ENCODE assay signal across 1 cellular context in the genomic region with DNA sequence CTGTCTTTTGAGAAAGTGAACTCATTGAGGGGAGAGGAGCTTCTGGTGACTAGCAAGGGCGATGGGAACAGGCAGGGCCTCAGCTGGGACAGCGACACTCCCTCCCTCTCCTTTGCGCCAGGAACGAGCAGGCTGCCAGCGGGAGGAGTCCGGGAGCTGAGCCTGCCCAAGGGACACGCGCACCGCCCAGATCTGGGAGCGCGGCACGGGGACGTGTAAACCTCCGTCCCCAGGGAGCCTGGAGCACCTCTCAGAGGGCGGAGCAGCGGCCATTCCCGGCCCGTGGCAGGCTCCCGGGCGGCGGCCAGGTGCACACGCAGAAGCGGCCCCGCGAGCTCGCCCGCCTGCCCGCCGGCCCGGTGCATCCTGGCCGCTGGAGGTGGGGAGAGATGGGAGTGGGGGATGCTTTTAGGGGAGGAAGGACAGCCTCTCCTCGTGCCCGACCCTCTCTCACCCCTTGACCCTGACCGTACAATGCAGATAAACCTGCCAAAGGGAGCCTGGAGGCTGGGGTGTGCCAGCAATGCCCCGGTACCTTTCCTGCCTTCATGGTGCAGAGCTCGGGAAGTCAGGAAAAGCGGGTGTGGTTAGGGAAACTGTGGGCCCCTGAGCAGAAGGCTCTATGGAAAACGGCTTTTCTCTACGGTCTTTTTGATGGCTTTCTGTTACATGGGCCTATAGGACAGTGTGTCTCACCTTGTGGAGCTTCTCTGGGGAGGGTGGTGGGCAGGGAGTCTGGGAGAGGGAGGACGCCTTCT.
A peak's percentile ranks its signal among the peaks of the same experiment; 100 is the strongest.
TF ChIP-seq lines count a peak whose summit lies in the region.

No MANE protein-coding gene starts in this region.

TF ChIP-seq in HEK293, 187 proteins besides CTCF, POLR2A, EP300 and RAD21 (continued from another document and continues in another):
- TF ChIP-seq ZNF311 (tag by site-specific recombination; IDR thresholded peaks at IDR 0.05; ENCODE audit: borderline replicate concordance) (no peak), YY2 (tag by site-specific recombination; IDR thresholded peaks at IDR 0.05) (no peak), ZNF473 (tag by site-specific recombination; IDR thresholded peaks at IDR 0.05) (no peak), ZNF335 (tag by site-specific recombination; conservative IDR thresholded peaks at IDR 0.05) (peak; percentile 37; the same call in 1 of the 2 replicates), ZNF561 (tag by site-specific recombination; IDR thresholded peaks at IDR 0.05; ENCODE audit: borderline replicate concordance) (peak; percentile 24; the same call in 1 of the 2 replicates), ZNF747 (tag by site-specific recombination; IDR thresholded peaks at IDR 0.05) (no peak), ZNF654 (tag by site-specific recombination; IDR thresholded peaks at IDR 0.05; ENCODE audit: low read depth) (no peak), ZNF239 (tag by site-specific recombination; IDR thresholded peaks at IDR 0.05) (no peak), ZNF664 (tag by site-specific recombination; IDR thresholded peaks at IDR 0.05) (no peak), GLI2 (tag by site-specific recombination; IDR thresholded peaks at IDR 0.05; ENCODE audit: borderline replicate concordance, low read depth) (no peak), TRIM28 (IDR thresholded peaks at IDR 0.05; ENCODE audit: borderline replicate concordance, low read length) (peak; percentile 56; the same call in 1 of the 2 replicates), ZXDB (tag by site-specific recombination; IDR thresholded peaks at IDR 0.05) (no peak), EGR2 (tag by site-specific recombination; IDR thresholded peaks at IDR 0.05; ENCODE audit: low read depth) (no peak), ZNF350 (tag by site-specific recombination; IDR thresholded peaks at IDR 0.05) (no peak), ZNF138 (tag by site-specific recombination; IDR thresholded peaks at IDR 0.05; ENCODE audit: borderline replicate concordance) (no peak), ZNF639 (tag by site-specific recombination; IDR thresholded peaks at IDR 0.05) (no peak), OVOL3 (tag by site-specific recombination; IDR thresholded peaks at IDR 0.05) (no peak), ZNF510 (tag by site-specific recombination; IDR thresholded peaks at IDR 0.05; ENCODE audit: insufficient replicate concordance) (no peak), ZNF501 (tag by site-specific recombination; IDR thresholded peaks at IDR 0.05) (no peak; the same call in 1 of the 2 replicates), ZNF792 (tag by site-specific recombination; IDR thresholded peaks at IDR 0.05) (no peak), ZEB2 (tag by site-specific recombination; IDR thresholded peaks at IDR 0.05) (no peak), ZNF184 (tag by site-specific recombination; IDR thresholded peaks at IDR 0.05) (no peak), HOXC10 (CRISPR knock-in tag; IDR thresholded peaks at IDR 0.05) (no peak), ZNF157 (tag by site-specific recombination; IDR thresholded peaks at IDR 0.05) (no peak), ZNF777 (tag by site-specific recombination; IDR thresholded peaks at IDR 0.05; ENCODE audit: borderline replicate concordance) (no peak), MEIS1 (CRISPR knock-in tag; IDR thresholded peaks at IDR 0.05; ENCODE audit: borderline replicate concordance) (no peak), ZNF223 (tag by site-specific recombination; IDR thresholded peaks at IDR 0.05) (no peak), ZNF658 (tag by site-specific recombination; IDR thresholded peaks at IDR 0.05) (no peak), PRDM6 (tag by site-specific recombination; IDR thresholded peaks at IDR 0.05) (no peak), ZNF24 (tag by site-specific recombination; IDR thresholded peaks at IDR 0.05) (no peak), ZBTB44 (tag by site-specific recombination; IDR thresholded peaks at IDR 0.05) (no peak), ZNF221 (tag by site-specific recombination; IDR thresholded peaks at IDR 0.05; ENCODE audit: borderline replicate concordance) (no peak), ZNF791 (tag by site-specific recombination; IDR thresholded peaks at IDR 0.05) (no peak), ZNF830 (tag by site-specific recombination; IDR thresholded peaks at IDR 0.05; ENCODE audit: low read depth) (no peak), ZNF274 (IDR thresholded peaks at IDR 0.05; ENCODE audit: low read length) (no peak), ZNF274 (tag by site-specific recombination; IDR thresholded peaks at IDR 0.05; ENCODE audit: borderline replicate concordance) (no peak), FEZF1 (tag by site-specific recombination; IDR thresholded peaks at IDR 0.05) (no peak)
- TF ChIP-seq, protein P1, sequence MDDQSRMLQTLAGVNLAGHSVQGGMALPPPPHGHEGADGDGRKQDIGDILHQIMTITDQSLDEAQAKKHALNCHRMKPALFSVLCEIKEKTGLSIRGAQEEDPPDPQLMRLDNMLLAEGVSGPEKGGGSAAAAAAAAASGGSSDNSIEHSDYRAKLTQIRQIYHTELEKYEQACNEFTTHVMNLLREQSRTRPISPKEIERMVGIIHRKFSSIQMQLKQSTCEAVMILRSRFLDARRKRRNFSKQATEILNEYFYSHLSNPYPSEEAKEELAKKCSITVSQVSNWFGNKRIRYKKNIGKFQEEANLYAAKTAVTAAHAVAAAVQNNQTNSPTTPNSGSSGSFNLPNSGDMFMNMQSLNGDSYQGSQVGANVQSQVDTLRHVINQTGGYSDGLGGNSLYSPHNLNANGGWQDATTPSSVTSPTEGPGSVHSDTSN (CRISPR knock-in tag; IDR thresholded peaks at IDR 0.05): no peak
- TF ChIP-seq, protein P2, sequence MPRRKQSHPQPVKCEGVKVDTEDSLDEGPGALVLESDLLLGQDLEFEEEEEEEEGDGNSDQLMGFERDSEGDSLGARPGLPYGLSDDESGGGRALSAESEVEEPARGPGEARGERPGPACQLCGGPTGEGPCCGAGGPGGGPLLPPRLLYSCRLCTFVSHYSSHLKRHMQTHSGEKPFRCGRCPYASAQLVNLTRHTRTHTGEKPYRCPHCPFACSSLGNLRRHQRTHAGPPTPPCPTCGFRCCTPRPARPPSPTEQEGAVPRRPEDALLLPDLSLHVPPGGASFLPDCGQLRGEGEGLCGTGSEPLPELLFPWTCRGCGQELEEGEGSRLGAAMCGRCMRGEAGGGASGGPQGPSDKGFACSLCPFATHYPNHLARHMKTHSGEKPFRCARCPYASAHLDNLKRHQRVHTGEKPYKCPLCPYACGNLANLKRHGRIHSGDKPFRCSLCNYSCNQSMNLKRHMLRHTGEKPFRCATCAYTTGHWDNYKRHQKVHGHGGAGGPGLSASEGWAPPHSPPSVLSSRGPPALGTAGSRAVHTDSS (tag by site-specific recombination; IDR thresholded peaks at IDR 0.05): no peak
- TF ChIP-seq, protein P3, sequence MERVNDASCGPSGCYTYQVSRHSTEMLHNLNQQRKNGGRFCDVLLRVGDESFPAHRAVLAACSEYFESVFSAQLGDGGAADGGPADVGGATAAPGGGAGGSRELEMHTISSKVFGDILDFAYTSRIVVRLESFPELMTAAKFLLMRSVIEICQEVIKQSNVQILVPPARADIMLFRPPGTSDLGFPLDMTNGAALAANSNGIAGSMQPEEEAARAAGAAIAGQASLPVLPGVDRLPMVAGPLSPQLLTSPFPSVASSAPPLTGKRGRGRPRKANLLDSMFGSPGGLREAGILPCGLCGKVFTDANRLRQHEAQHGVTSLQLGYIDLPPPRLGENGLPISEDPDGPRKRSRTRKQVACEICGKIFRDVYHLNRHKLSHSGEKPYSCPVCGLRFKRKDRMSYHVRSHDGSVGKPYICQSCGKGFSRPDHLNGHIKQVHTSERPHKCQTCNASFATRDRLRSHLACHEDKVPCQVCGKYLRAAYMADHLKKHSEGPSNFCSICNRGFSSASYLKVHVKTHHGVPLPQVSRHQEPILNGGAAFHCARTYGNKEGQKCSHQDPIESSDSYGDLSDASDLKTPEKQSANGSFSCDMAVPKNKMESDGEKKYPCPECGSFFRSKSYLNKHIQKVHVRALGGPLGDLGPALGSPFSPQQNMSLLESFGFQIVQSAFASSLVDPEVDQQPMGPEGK (tag by site-specific recombination; IDR thresholded peaks at IDR 0.05): 0 out of 2 replicates have a peak, but pooled peaks have one; percentile 26
- TF ChIP-seq, protein P4, sequence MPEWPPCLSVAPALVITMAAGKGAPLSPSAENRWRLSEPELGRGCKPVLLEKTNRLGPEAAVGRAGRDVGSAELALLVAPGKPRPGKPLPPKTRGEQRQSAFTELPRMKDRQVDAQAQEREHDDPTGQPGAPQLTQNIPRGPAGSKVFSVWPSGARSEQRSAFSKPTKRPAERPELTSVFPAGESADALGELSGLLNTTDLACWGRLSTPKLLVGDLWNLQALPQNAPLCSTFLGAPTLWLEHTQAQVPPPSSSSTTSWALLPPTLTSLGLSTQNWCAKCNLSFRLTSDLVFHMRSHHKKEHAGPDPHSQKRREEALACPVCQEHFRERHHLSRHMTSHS (tag by site-specific recombination; IDR thresholded peaks at IDR 0.05): no peak
- TF ChIP-seq, protein P5, sequence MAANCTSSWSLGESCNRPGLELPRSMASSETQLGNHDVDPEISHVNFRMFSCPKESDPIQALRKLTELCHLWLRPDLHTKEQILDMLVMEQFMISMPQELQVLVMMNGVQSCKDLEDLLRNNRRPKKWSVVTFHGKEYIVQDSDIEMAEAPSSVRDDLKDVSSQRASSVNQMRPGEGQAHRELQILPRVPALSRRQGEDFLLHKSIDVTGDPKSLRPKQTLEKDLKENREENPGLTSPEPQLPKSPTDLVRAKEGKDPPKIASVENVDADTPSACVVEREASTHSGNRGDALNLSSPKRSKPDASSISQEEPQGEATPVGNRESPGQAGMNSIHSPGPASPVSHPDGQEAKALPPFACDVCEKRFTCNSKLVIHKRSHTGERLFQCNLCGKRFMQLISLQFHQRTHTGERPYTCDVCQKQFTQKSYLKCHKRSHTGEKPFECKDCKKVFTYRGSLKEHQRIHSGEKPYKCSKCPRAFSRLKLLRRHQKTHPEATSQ (tag by site-specific recombination; IDR thresholded peaks at IDR 0.05): no peak
- TF ChIP-seq, protein P6, sequence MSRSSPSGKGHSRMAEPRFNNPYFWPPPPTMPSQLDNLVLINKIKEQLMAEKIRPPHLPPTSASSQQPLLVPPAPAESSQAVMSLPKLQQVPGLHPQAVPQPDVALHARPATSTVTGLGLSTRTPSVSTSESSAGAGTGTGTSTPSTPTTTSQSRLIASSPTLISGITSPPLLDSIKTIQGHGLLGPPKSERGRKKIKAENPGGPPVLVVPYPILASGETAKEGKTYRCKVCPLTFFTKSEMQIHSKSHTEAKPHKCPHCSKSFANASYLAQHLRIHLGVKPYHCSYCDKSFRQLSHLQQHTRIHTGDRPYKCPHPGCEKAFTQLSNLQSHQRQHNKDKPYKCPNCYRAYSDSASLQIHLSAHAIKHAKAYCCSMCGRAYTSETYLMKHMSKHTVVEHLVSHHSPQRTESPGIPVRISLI (tag by site-specific recombination; IDR thresholded peaks at IDR 0.05): no peak
- TF ChIP-seq, protein P7, sequence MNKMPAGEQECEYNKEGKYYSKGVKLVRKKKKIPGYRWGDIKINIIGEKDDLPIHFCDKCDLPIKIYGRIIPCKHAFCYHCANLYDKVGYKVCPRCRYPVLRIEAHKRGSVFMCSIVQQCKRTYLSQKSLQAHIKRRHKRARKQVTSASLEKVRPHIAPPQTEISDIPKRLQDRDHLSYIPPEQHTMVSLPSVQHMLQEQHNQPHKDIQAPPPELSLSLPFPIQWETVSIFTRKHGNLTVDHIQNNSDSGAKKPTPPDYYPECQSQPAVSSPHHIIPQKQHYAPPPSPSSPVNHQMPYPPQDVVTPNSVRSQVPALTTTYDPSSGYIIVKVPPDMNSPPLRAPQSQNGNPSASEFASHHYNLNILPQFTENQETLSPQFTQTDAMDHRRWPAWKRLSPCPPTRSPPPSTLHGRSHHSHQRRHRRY (tag by site-specific recombination; IDR thresholded peaks at IDR 0.05): no peak
